In the genomic region with DNA sequence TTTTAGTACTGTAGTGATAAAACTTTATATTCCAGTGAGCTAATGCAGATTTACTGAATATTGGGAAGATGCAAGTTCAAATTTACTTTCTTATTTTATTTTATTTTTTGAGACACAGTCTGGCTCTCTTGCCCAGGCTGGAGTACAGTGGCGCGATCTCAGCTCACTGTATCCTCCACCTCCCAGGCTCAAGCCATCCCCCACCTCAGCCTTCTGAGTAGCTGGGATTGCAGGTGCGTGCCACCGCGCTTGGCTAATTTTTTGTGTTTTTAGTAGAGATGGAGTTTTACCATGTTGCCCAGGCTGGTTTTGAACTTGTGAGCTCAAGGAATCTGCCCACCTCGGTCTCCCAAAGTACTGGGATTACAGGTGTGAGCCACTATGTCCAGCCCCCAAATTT, we compare ENCODE assay signal across 21 cellular contexts.
"Had no signal": no experiment of that assay in that cellular context is flagged by ENCODE, and none has a peak within 500 bp of the region (broad histone marks: within the 10 kb centered on the region; RNA-seq: fewer than 3 reads in every experiment).

No MANE protein-coding gene starts in this region.

- H3K27me3 ChIP-seq: Peyer's patch, SJCRH30 had no signal

- H3K9me3 ChIP-seq: Peyer's patch, SJCRH30 had no signal

- H3K4me3 ChIP-seq: PC-9, Peyer's patch, SJCRH30 had no signal

- DNase-seq: IMR-90, Karpas-422, KG1, MM.1S, NCI-H1092 treated with DMSO at 0.1 percent for 48 hours, NCI-H1436, NCI-H187, NCI-H2029, NCI-H2081 treated with DMSO at 0.1 percent for 48 hours, NCI-H2171 treated with DMSO at 0.1 percent for 48 hours, NCI-H345, NCI-H446 treated with DMSO at 0.1 percent for 48 hours, NCI-H510A treated with DMSO at 0.1 percent for 48 hours, NCI-H526 treated with DMSO at 0.1 percent for 48 hours, NCI-H748 treated with DMSO at 0.1 percent for 48 hours, PC-9, Peyer's patch, SHP77 treated with DMSO at 0.1 percent for 48 hours, SJCRH30 had no signal

- H2AFZ ChIP-seq: PC-9 had no signal

- ATAC-seq: Right ventricle myocardium inferior, SK-N-SH treated with all-trans-retinoic acid at 6 μM for 48 hours had no signal

- H3K27ac ChIP-seq: PC-9, Peyer's patch, SJCRH30 had no signal

- H3K4me2 ChIP-seq: PC-9 had no signal
